In the genomic region with DNA sequence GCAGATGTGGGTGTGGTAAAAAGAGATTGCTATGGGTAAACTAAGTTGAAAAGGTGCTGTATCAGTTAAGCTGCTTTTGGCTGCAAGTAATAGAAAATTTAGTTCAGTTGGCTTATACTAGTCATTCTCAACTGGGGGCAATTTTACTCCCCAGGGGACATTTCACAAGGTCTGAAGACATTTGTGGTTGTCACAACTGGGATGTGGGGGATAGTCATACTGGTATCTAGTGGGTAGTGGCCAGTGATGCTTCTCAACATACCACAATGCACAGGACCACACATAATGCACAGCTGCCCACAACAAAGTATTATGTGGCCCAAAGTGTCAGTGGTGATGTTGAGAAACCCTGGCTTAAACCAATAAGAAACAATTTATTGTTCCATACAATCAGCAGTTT, we compare ENCODE assay signal across 1 cellular context.
TF ChIP-seq lines count a peak whose summit lies in the region.

No MANE protein-coding gene starts in this region.

TF ChIP-seq in GM12878, 131 proteins besides CTCF, POLR2A, EP300 and RAD21:
- TF ChIP-seq, protein P1, sequence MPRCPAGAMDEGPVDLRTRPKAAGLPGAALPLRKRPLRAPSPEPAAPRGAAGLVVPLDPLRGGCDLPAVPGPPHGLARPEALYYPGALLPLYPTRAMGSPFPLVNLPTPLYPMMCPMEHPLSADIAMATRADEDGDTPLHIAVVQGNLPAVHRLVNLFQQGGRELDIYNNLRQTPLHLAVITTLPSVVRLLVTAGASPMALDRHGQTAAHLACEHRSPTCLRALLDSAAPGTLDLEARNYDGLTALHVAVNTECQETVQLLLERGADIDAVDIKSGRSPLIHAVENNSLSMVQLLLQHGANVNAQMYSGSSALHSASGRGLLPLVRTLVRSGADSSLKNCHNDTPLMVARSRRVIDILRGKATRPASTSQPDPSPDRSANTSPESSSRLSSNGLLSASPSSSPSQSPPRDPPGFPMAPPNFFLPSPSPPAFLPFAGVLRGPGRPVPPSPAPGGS (IDR thresholded peaks at IDR 0.05; ENCODE audit: borderline replicate concordance, insufficient read depth, low read depth, low read length, poor library complexity, severe bottlenecking) = no peak
- no peak for TF ChIP-seq ETV6 (conservative IDR thresholded peaks at IDR 0.05 in 1 of 2, IDR thresholded peaks at IDR 0.05 in 1 of 2; ENCODE audit: borderline replicate concordance in 1 of 2, low read depth in 1 of 2)
- TF ChIP-seq SMC3 (IDR thresholded peaks at IDR 0.05; ENCODE audit: borderline replicate concordance, low read length) = no peak
- TF ChIP-seq ZSCAN29 (IDR thresholded peaks at IDR 0.05) = no peak
TF ChIP-seq in GM12878: peak in this region for 0.
